Comparison of ENCODE assay signal across 2 cellular contexts in the genomic region with DNA sequence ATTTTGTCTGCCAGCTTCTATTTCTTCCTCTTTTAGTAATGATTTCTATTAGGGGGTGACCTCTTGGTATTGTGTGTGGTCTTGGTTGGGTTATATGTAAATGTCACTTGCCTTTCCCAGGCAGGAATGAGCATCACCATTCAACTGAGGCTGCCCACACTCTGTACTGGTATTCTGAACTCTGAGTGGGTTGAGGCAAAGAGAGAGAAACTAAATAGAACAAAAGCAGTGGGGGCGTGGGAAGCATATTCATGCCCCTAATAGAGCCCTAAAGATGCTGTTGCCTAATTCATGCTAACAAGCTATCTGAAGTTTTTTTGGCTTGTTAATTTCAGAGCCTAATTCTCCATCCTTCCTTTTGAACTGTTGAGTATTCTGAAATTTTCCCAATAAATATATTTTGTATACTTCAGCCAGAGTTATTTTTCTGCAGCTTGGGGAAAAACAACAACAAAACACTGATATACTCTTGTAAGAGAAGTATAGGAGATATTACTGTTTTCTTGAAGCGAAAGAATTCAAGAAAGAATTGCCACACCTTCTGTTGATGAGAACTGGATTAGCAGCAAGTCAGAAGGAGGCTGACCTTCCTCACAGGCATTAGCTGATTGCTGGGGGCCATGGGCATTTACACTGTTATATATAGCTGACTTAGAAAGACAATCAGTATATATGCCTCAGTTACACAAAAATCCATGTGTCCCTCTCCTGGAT.
A peak's percentile ranks its signal among the peaks of the same experiment; 100 is the strongest.
TF ChIP-seq lines count a peak whose summit lies in the region.

No MANE protein-coding gene starts in this region.

TF ChIP-seq in HEK293, 187 proteins besides CTCF, POLR2A, EP300 and RAD21:
- TF ChIP-seq EGR2 (tag by site-specific recombination; IDR thresholded peaks at IDR 0.05; ENCODE audit: low read depth), result peak; percentile 54; the same call in 1 of the 2 replicates
- TF ChIP-seq ZFP3 (tag by site-specific recombination; IDR thresholded peaks at IDR 0.05; ENCODE audit: low read depth), result no peak
- no peak for TF ChIP-seq ZNF174 (tag by site-specific recombination; IDR thresholded peaks at IDR 0.05)
- no peak for TF ChIP-seq ZNF423 (tag by site-specific recombination; IDR thresholded peaks at IDR 0.05)
TF ChIP-seq in HEK293: peak in this region for 1.

TF ChIP-seq in H1, 55 proteins besides CTCF, POLR2A, EP300 and RAD21:
- no peak for TF ChIP-seq SP4 (IDR thresholded peaks at IDR 0.05; ENCODE audit: low read length)
- TF ChIP-seq RBBP5 (IDR thresholded peaks at IDR 0.05; ENCODE audit: borderline replicate concordance, low read depth, low read length), result no peak
- TF ChIP-seq SP2 (IDR thresholded peaks at IDR 0.05; ENCODE audit: low read length), result no peak
- no peak for TF ChIP-seq CBX8 (IDR thresholded peaks at IDR 0.05; ENCODE audit: borderline replicate concordance, low read depth, low read length)
- TF ChIP-seq BCL11A (IDR thresholded peaks at IDR 0.05; ENCODE audit: low read depth in 2 of 2, low read length in 2 of 2), result no peak
- TF ChIP-seq CHD1 (IDR thresholded peaks at IDR 0.05; ENCODE audit: low read depth, low read length), result no peak
